ENCODE assay signal across 21 cellular contexts in the genomic region with DNA sequence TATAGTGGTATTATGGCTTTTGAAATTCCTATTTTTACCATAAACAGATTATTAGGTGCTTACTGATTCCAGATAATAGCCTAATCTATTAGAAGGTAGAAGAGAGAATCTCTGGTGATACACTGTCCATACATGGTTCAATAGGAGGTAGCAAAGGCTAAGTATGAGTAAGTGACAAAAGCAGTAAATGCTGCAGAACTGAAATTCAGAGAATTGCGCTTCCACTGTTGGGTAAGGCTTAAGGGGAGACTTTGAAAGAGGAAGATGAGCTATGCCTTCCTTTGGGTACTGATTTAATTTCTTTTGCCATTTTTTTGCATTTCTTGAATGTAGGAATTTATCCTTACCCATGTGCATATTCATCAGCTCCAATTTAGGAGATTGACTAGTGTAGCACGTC.
"Had no signal": no experiment of that assay in that cellular context is flagged by ENCODE, and none has a peak within 500 bp of the region (broad histone marks: within the 10 kb centered on the region; RNA-seq: fewer than 3 reads in every experiment).

No MANE protein-coding gene starts in this region.

- ATAC-seq: activated T-helper 17 cell treated with anti-CD3 and anti-CD28 coated beads, Interleukin-2, amount 50 U/mL, for 72 hours; foreskin keratinocyte; left colon; mucosa of descending colon had no signal

- H3K27me3 Mint-ChIP-seq: activated naive CD8-positive, alpha-beta T cell; activated T-cell treated with anti-CD3 and anti-CD28 coated beads, Interleukin-2, amount 50 U/mL, for 24 hours; activated T-helper 17 cell treated with anti-CD3 and anti-CD28 coated beads, Interleukin-2, amount 50 U/mL, for 72 hours; dendritic cell treated with granulocyte-macrophage colony-stimulating factor and Interleukin-4, amounts not matched to agents 40 ng/mL and 50 ng/mL, for 4 days had no signal

- H3K9me3 Mint-ChIP-seq: activated T-helper 17 cell treated with anti-CD3 and anti-CD28 coated beads, Interleukin-2, amount 50 U/mL, for 72 hours had no signal

- DNase-seq: activated CD4-positive, alpha-beta T cell treated with anti-CD3 and anti-CD28 coated beads for 1 hour; activated CD4-positive, alpha-beta T cell treated with anti-CD3 and anti-CD28 coated beads, Interleukin-2, amount 50 U/mL, for 1 hour; activated CD8-positive, alpha-beta memory T cell treated with anti-CD3 and anti-CD28 coated beads for 24 hours; activated CD8-positive, alpha-beta memory T cell treated with anti-CD3 and anti-CD28 coated beads, Interleukin-2, amount 50 U/mL, for 4 hours; activated T-cell treated with anti-CD3 and anti-CD28 coated beads, Interleukin-2, amount 50 U/mL, for 24 hours; adrenal gland; brain microvascular endothelial cell; caudate nucleus; effector CD8-positive, alpha-beta T cell; foreskin keratinocyte; left colon; lower lobe of right lung; mesendoderm; mucosa of descending colon; posterior cingulate gyrus; transverse colon; uterus had no signal

- H3K27ac Mint-ChIP-seq: activated naive CD8-positive, alpha-beta T cell; activated T-cell treated with anti-CD3 and anti-CD28 coated beads, Interleukin-2, amount 50 U/mL, for 24 hours; dendritic cell treated with granulocyte-macrophage colony-stimulating factor and Interleukin-4, amounts not matched to agents 40 ng/mL and 50 ng/mL, for 4 days had no signal

- H3K4me3 Mint-ChIP-seq: activated naive CD8-positive, alpha-beta T cell; activated T-cell treated with anti-CD3 and anti-CD28 coated beads, Interleukin-2, amount 50 U/mL, for 24 hours; activated T-helper 17 cell treated with anti-CD3 and anti-CD28 coated beads, Interleukin-2, amount 50 U/mL, for 72 hours; dendritic cell treated with granulocyte-macrophage colony-stimulating factor and Interleukin-4, amounts not matched to agents 40 ng/mL and 50 ng/mL, for 4 days; neural crest cell had no signal
